In the genomic region with DNA sequence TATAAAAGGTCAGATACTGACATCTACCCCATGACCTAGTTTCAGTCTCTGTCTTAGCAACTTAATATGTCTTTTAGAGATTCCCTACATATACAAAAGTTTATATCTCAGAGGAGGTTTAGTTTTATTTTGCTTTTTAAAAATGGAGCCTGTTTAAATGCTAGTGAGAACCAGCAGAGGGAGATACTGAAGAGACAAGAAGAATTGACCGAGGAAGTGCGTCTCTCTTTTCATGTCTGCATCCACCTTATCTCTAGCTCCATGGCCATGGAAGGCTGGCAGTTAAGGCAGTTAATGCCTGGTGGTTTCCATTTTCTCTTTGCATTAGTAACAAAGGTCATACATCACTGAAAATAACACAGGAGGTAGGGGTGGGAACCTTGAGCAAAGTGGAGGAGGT, we compare ENCODE assay signal across 9 cellular contexts. TPM values are rescaled to one million over a fixed set of nuclear protein-coding genes. Genes with fewer than 3 reads are reported as not detected.
A peak's percentile ranks its signal among the peaks of the same experiment; 100 is the strongest.
DNase-seq lines count a peak whose midpoint lies in the region; ATAC-seq and TF ChIP-seq lines count a peak whose summit lies in the region.
"Had no signal": no experiment of that assay in that cellular context is flagged by ENCODE, and none has a peak within 500 bp of the region (broad histone marks: within the 10 kb centered on the region; RNA-seq: fewer than 3 reads in every experiment).

No MANE protein-coding gene starts in this region.

- no peak overlapping the region for H3K23ac ChIP-seq in mesendoderm (ENCODE audit: low read length)

- H3K18ac ChIP-seq in mesendoderm (ENCODE audit: low read length), result no peak overlapping the region

- H3K36me3 ChIP-seq in mesendoderm (ENCODE audit: control insufficient read depth, insufficient read depth, low read length), result peaks cover 4% of the 10 kb centered on the region
- H3K36me3 ChIP-seq in SJCRH30, result peaks cover 33% of the 10 kb centered on the region; the same call in 1 of the 2 replicates

- in situ Hi-C loops in astrocyte of the cerebellum (cut with HindIII; ENCODE audit: low sequenced_read_pairs), result no loop called here

- H3K9ac ChIP-seq in mesendoderm (ENCODE audit: low read length), result no peak overlapping the region

- WGBS in mesendoderm (ENCODE audit: extremely low coverage, insufficient coverage, low lambda C conversion rate), result no CpG with 5 or more reads among the region's 2 CpGs

- DNase-seq in EH (ENCODE audit: low read depth), result peak; percentile 19
- peak; percentile 22 for DNase-seq in MV-4-11 (lab: John Stamatoyannopoulos, UW)
- DNase-seq in astrocyte of the cerebellum (ENCODE audit: low read depth), result no peak
- peak; percentile 48 for DNase-seq in mesendoderm
- no peak for DNase-seq in SJCRH30
- DNase-seq in stimulated activated CD4-positive, alpha-beta T cell treated with anti-CD3 and anti-CD28 coated beads, Interleukin-15, amount 100 ng/mL, for 24 hours, result no peak
- DNase-seq: esophagus squamous epithelium had no signal

- H4K8ac ChIP-seq in mesendoderm (ENCODE audit: low read depth, low read length), result no peak overlapping the region

- H3K4ac ChIP-seq in mesendoderm (ENCODE audit: low read depth, low read length), result no peak overlapping the region

- H3K4me1 ChIP-seq in mesendoderm (ENCODE audit: control insufficient read depth, low read depth, low read length) (no peaks in the 10 kb centered on the region), SJCRH30 (no peaks in the 10 kb centered on the region)
- H3K4me1 ChIP-seq: esophagus squamous epithelium had no signal

- peak; percentile 33 for TF ChIP-seq CTCF in astrocyte of the cerebellum (IDR thresholded peaks at IDR 0.05; ENCODE audit: low read depth, low read length, missing control alignments)

- H3K27ac ChIP-seq in mesendoderm (ENCODE audit: low read depth, low read length) (no peak overlapping the region), SJCRH30 (no peak overlapping the region)
- H3K27ac ChIP-seq: esophagus squamous epithelium had no signal

- no peak overlapping the region for H2AK5ac ChIP-seq in mesendoderm (ENCODE audit: low read length)

- H3K79me2 ChIP-seq in mesendoderm (ENCODE audit: control insufficient read depth, insufficient read depth, low read length), result peaks cover 76% of the 10 kb centered on the region

- H3K4me2 ChIP-seq in mesendoderm (ENCODE audit: low read length), result no peak overlapping the region

- no peak overlapping the region for H2BK5ac ChIP-seq in mesendoderm (ENCODE audit: low read length)

- ATAC-seq in GM21515 (IDR thresholded peaks at IDR 0.05; ENCODE audit: unreplicated experiment) (no peak), GM18868 (IDR thresholded peaks at IDR 0.05; ENCODE audit: unreplicated experiment) (no peak)

- no peak overlapping the region for H2BK120ac ChIP-seq in mesendoderm (ENCODE audit: low read depth, low read length)

- H3K4me3 ChIP-seq in astrocyte of the cerebellum (ENCODE audit: low read depth, low read length) (no peak overlapping the region), mesendoderm (ENCODE audit: low read length) (no peak overlapping the region), SJCRH30 (no peak overlapping the region)
- H3K4me3 ChIP-seq: esophagus squamous epithelium had no signal

- no peaks in the 10 kb centered on the region for H3K9me3 ChIP-seq in SJCRH30 (replicated peaks)
- H3K9me3 ChIP-seq: esophagus squamous epithelium had no signal

- peaks cover 33% of the 10 kb centered on the region for H3K79me1 ChIP-seq in mesendoderm (ENCODE audit: low read length)

- H4K5ac ChIP-seq in mesendoderm (ENCODE audit: low read length), result no peak overlapping the region

- H3K56ac ChIP-seq in mesendoderm (ENCODE audit: low read length), result no peak overlapping the region

- no peak overlapping the region for H2BK15ac ChIP-seq in mesendoderm (replicated peaks; ENCODE audit: low read depth)

- H3K27me3 ChIP-seq in mesendoderm (ENCODE audit: insufficient read depth, low read length, poor library complexity), result no peaks in the 10 kb centered on the region
- H3K27me3 ChIP-seq in SJCRH30, result no peaks in the 10 kb centered on the region
- H3K27me3 ChIP-seq: esophagus squamous epithelium had no signal

RNA-seq across cellular contexts. Expression of a gene that starts 10.7 kb away (rescaled TPM):
- 70.7 TPM for polyA plus RNA-seq in mesendoderm (2013, experiment 1 of 2)
- polyA plus RNA-seq in mesendoderm (2013, experiment 2 of 2), result 74.8 TPM
- 63.3 and 72.7 TPM in 2 replicates for total RNA-seq in SJCRH30 (2014; rRNA removed; shearing (Covaris generic))

RNA-seq across cellular contexts. Expression of a gene that starts 51.2 kb away (rescaled TPM):
- 29.7 TPM for polyA plus RNA-seq in mesendoderm (2013, experiment 1 of 2)
- polyA plus RNA-seq in mesendoderm (2013, experiment 2 of 2), result 31.1 TPM
- total RNA-seq in SJCRH30 (2014; rRNA removed; shearing (Covaris generic)), result 41.8 and 49.9 TPM in 2 replicates

RNA-seq across cellular contexts. Expression of a gene that starts 51.2 kb away (rescaled TPM):
- 15.8 TPM for polyA plus RNA-seq in mesendoderm (2013, experiment 1 of 2)
- 15.5 TPM for polyA plus RNA-seq in mesendoderm (2013, experiment 2 of 2)
- total RNA-seq in SJCRH30 (2014; rRNA removed; shearing (Covaris generic)), result 25.1 and 25.2 TPM in 2 replicates

RNA-seq across cellular contexts. Expression of a gene that starts 51.5 kb away (rescaled TPM):
- 1.00 TPM for polyA plus RNA-seq in mesendoderm (2013, experiment 1 of 2)
- 1.0 TPM for polyA plus RNA-seq in mesendoderm (2013, experiment 2 of 2)
- 0.81 TPM in 1 of 2 replicates, not detected in the other for total RNA-seq in SJCRH30 (2014; rRNA removed; shearing (Covaris generic))

Comparison
In these comparisons a context has a peak if more than half of its experiments do, and no peak if none do; other contexts are left out.
1. DNase-seq: peak in EH (single experiment), MV-4-11 (single experiment) and mesendoderm (single experiment); none in astrocyte of the cerebellum (single experiment), SJCRH30 (0 of 2) and stimulated activated CD4-positive, alpha-beta T cell treated with anti-CD3 and anti-CD28 coated beads, Interleukin-15, amount 100 ng/mL, for 24 hours (single experiment).